In genomic region chrX:18146954-18147353, GRCh38 we compare ENCODE assay signal across 1 cellular context.
TF ChIP-seq lines count a peak whose summit lies in the region.

No MANE protein-coding gene starts in this region.

TF ChIP-seq in K562, 482 proteins besides CTCF, POLR2A, EP300 and RAD21 (continued from another document):
- TF ChIP-seq REST (CRISPR knock-in tag; IDR thresholded peaks at IDR 0.05; ENCODE audit: low read depth), result peak; percentile 89
- peak; percentile 89 for TF ChIP-seq MIER1 (IDR thresholded peaks at IDR 0.05; ENCODE audit: low read depth)
- TF ChIP-seq ELF1 (tag; IDR thresholded peaks at IDR 0.05), result no peak
- no peak for TF ChIP-seq ZNF23 (CRISPR knock-in tag; IDR thresholded peaks at IDR 0.05)
- TF ChIP-seq PHB2 (IDR thresholded peaks at IDR 0.05; ENCODE audit: low read depth), result no peak
- TF ChIP-seq NFYB (IDR thresholded peaks at IDR 0.05; ENCODE audit: extremely low read depth, insufficient read length), result no peak
